ENCODE assay signal across 16 cellular contexts in the genomic region with DNA sequence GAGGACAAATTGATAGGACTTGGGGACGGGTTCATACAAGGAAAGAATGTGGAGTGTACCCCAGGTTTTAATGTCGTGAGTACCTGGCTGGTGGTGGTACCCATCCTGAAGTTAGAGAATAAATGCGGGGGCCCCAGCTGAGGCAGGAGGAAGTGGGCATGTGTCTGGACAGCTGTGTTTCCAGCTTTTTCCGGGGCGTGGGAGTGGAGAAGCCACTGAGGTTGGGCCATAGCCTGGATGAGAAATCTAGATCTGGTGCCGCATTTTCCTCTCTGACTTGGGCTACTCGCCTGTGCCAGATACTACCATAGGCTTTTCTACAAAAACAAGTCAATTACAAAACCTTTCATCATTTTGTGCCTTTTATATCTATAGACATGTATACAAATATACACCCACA.
DNase-seq lines count a peak whose midpoint lies in the region; ATAC-seq and TF ChIP-seq lines count a peak whose summit lies in the region.
"Had no signal": no experiment of that assay in that cellular context is flagged by ENCODE, and none has a peak within 500 bp of the region (broad histone marks: within the 10 kb centered on the region; RNA-seq: fewer than 3 reads in every experiment).

No MANE protein-coding gene starts in this region.

- peaks cover 6% of the 10 kb centered on the region for H3K4me1 Mint-ChIP-seq in endodermal cell
- H3K4me1 Mint-ChIP-seq in type B pancreatic cell (ENCODE audit: unreplicated experiment) = peaks cover 17% of the 10 kb centered on the region
- H3K4me1 Mint-ChIP-seq in GM23338 = peaks cover 6% of the 10 kb centered on the region; the same call in 2 of the 3 replicates
- H3K4me1 Mint-ChIP-seq: CD4-positive, alpha-beta memory T cell had no signal

- H3K27ac Mint-ChIP-seq in endodermal cell (peak overlapping the region; percentile 67), type B pancreatic cell (peak overlapping the region; percentile 77), GM23338 (no peak overlapping the region)

- no peak overlapping the region for H3K4me3 ChIP-seq in RWPE2 (ENCODE audit: severe bottlenecking)
- no peak overlapping the region for H3K4me3 ChIP-seq in endodermal cell (ENCODE audit: low read length)
- H3K4me3 ChIP-seq in MG63 = no peak overlapping the region
- H3K4me3 ChIP-seq in GM23338 = no peak overlapping the region

- intact Hi-C loops in posterior vena cava (cut with DNase I) = no loop called here

- H3K36me3 Mint-ChIP-seq in endodermal cell (ENCODE audit: low read depth) (peaks cover 76% of the 10 kb centered on the region), type B pancreatic cell (peaks cover 54% of the 10 kb centered on the region), GM23338 (ENCODE audit: low read depth) (peaks cover 13% of the 10 kb centered on the region)
- H3K36me3 Mint-ChIP-seq: CD4-positive, alpha-beta memory T cell had no signal

- H3K4me3 Mint-ChIP-seq in endodermal cell (no peak overlapping the region), type B pancreatic cell (no peak overlapping the region), GM23338 (no peak overlapping the region)
- H3K4me3 Mint-ChIP-seq: CD4-positive, alpha-beta memory T cell had no signal

- no peak overlapping the region for H2AFZ ChIP-seq in GM23338

- no peaks in the 10 kb centered on the region for H3K9me3 ChIP-seq in RWPE2 (ENCODE audit: severe bottlenecking)
- H3K9me3 ChIP-seq in endodermal cell (ENCODE audit: control insufficient read depth, low read length) = no peaks in the 10 kb centered on the region
- H3K9me3 ChIP-seq in MG63 = no peaks in the 10 kb centered on the region

- no peak overlapping the region for H3K9ac ChIP-seq in endodermal cell (ENCODE audit: extremely low read depth, low read length, poor library complexity, severe bottlenecking)

- H3K27me3 ChIP-seq in RWPE2 (ENCODE audit: insufficient read depth, poor library complexity, severe bottlenecking) (no peaks in the 10 kb centered on the region), endodermal cell (ENCODE audit: control insufficient read depth, insufficient read depth, low read length, poor library complexity, severe bottlenecking) (no peaks in the 10 kb centered on the region), MG63 (no peaks in the 10 kb centered on the region), GM23338 (ENCODE audit: insufficient read depth) (no peaks in the 10 kb centered on the region)

- no peaks in the 10 kb centered on the region for H3F3A ChIP-seq in GM23338 (replicated peaks; ENCODE audit: low read depth)

- no peaks in the 10 kb centered on the region for H3K4me1 ChIP-seq in RWPE2 (ENCODE audit: insufficient read depth, poor library complexity, severe bottlenecking)
- no peaks in the 10 kb centered on the region for H3K4me1 ChIP-seq in endodermal cell (ENCODE audit: control insufficient read depth, insufficient read depth, low read length)
- H3K4me1 ChIP-seq in GM23338 (ENCODE audit: insufficient read depth) = no peaks in the 10 kb centered on the region

- ATAC-seq in RWPE2 (ENCODE audit: low read depth) = no peak
- ATAC-seq in GM23338 = no peak
- no peak for ATAC-seq in HG03469 (IDR thresholded peaks at IDR 0.05; ENCODE audit: unreplicated experiment)

- no peaks in the 10 kb centered on the region for H3K9me2 ChIP-seq in GM23338 (ENCODE audit: insufficient read depth)

- 96 to 98% methylated on average over 6 to 7 of the region's 7 CpGs for WGBS in endodermal cell (ENCODE audit: insufficient coverage in 1 of 2, insufficient read length in 1 of 2), 2 experiments

- DNase-seq in RWPE2 (ENCODE audit: low spot score) (peak; percentile 46), endodermal cell (no peak), posterior vena cava (ENCODE audit: low spot score) (peak; percentile 35), type B pancreatic cell (ENCODE audit: extremely low spot score, unreplicated experiment) (no peak), MG63 (no peak), GM23338 (ENCODE audit: low spot score) (no peak), cortex of kidney (lab: John Stamatoyannopoulos, UW) (no peak)
- DNase-seq: C1 segment of cervical spinal cord; Calu3; CD4-positive, alpha-beta memory T cell; COR-L47; DMS79 treated with DMSO at 0.1 percent for 48 hours; GF-D8; H7; HCEC 1CT had no signal

- no peak overlapping the region for H3K4me2 ChIP-seq in GM23338

- no peak for TF ChIP-seq CTCF in RWPE2 (IDR thresholded peaks at IDR 0.05; ENCODE audit: poor library complexity, severe bottlenecking)
- no peak for TF ChIP-seq CTCF in endodermal cell (conservative IDR thresholded peaks at IDR 0.05)
- TF ChIP-seq CTCF in type B pancreatic cell (conservative IDR thresholded peaks at IDR 0.05) = no peak
- TF ChIP-seq CTCF in GM23338 (conservative IDR thresholded peaks at IDR 0.05; ENCODE audit: low read depth in 2 of 2) = no peak

- H3K36me3 ChIP-seq in RWPE2 (ENCODE audit: low read depth) (0 out of 2 replicates have a peak, but pooled peaks cover 6% of the 10 kb centered on the region), endodermal cell (ENCODE audit: control insufficient read depth, insufficient read depth, low read length) (peaks cover 80% of the 10 kb centered on the region), MG63 (no peaks in the 10 kb centered on the region; the same call in 1 of the 2 replicates), GM23338 (ENCODE audit: insufficient read depth) (peaks cover 9% of the 10 kb centered on the region; the same call in 1 of the 2 replicates)

- H3K27ac ChIP-seq in RWPE2 (ENCODE audit: poor library complexity, severe bottlenecking) (no peak overlapping the region), endodermal cell (ENCODE audit: low read depth, low read length) (no peak overlapping the region), GM23338 (ENCODE audit: low read depth) (no peak overlapping the region)

- no peaks in the 10 kb centered on the region; the same call in 1 of the 2 replicates for H4K20me1 ChIP-seq in GM23338 (replicated peaks; ENCODE audit: insufficient read depth)

- no peaks in the 10 kb centered on the region for H3K79me2 ChIP-seq in GM23338 (replicated peaks; ENCODE audit: insufficient read depth)

- H3K27me3 Mint-ChIP-seq in endodermal cell (ENCODE audit: insufficient read depth) (no peaks in the 10 kb centered on the region), type B pancreatic cell (no peaks in the 10 kb centered on the region), GM23338 (ENCODE audit: insufficient read depth, low read depth, poor library complexity) (peaks cover 12% of the 10 kb centered on the region)

- H3K9me3 Mint-ChIP-seq in endodermal cell (no peaks in the 10 kb centered on the region), type B pancreatic cell (no peaks in the 10 kb centered on the region), GM23338 (no peaks in the 10 kb centered on the region; the same call in 1 of the 3 replicates)

TF ChIP-seq in GM23338, 12 proteins besides CTCF, POLR2A, EP300 and RAD21 (continues in another document):
- TF ChIP-seq EZH2 (IDR thresholded peaks at IDR 0.05; ENCODE audit: low read depth, unreplicated experiment) (no peak), JUNB (IDR thresholded peaks at IDR 0.05; ENCODE audit: unreplicated experiment) (no peak), CREB1 (CRISPR knock-in tag; IDR thresholded peaks at IDR 0.05; ENCODE audit: low read depth) (no peak), ZNF114 (CRISPR knock-in tag; IDR thresholded peaks at IDR 0.05) (no peak)

Comparison
In these comparisons a context has a peak if more than half of its experiments do, and no peak if none do; other contexts are left out.
1. DNase-seq: peak in RWPE2 (single experiment) and posterior vena cava (single experiment); none in endodermal cell (single experiment), type B pancreatic cell (single experiment), MG63 (single experiment), GM23338 (single experiment) and cortex of kidney (single experiment).